1 cellular context compared by ENCODE assay signal in the genomic region with DNA sequence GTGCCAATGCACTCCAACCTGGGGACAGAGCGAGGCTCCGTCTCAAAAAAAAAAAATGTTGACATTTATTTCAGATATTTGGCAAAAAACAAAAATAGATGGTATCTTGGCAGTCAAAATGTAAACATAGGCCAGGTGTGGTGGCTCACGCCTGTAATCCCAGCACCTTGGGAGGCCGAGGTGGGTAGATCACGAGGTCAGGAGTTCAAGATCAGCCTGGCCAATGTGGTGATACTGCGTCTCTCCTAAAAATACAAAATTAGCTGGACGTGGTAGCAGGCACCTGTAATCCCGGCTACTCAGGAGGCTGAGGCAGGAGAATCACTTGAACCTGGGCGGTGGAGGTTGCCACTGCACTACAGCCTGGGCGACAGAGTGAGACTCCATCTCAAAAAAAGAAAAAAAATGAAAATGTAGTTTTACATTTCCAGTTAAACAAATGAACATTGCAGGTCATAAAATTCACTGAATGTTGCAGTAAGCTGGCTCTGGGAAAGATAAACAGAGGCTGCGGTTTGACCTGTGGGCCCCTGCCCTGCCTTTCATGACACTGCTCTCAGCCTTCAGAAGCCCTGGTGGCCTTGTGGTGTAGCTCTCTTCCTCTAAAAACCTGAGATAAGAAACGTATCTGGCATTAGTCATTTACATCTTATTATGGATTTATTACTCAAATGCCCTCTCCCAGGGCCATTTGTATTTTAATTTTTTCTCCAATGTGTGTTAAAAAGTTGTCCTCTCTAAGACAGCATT.
TF ChIP-seq lines count a peak whose summit lies in the region.

No MANE protein-coding gene starts in this region.

TF ChIP-seq in K562, 482 proteins besides CTCF, POLR2A, EP300 and RAD21 (continued from another document):
- TF ChIP-seq, protein P1, sequence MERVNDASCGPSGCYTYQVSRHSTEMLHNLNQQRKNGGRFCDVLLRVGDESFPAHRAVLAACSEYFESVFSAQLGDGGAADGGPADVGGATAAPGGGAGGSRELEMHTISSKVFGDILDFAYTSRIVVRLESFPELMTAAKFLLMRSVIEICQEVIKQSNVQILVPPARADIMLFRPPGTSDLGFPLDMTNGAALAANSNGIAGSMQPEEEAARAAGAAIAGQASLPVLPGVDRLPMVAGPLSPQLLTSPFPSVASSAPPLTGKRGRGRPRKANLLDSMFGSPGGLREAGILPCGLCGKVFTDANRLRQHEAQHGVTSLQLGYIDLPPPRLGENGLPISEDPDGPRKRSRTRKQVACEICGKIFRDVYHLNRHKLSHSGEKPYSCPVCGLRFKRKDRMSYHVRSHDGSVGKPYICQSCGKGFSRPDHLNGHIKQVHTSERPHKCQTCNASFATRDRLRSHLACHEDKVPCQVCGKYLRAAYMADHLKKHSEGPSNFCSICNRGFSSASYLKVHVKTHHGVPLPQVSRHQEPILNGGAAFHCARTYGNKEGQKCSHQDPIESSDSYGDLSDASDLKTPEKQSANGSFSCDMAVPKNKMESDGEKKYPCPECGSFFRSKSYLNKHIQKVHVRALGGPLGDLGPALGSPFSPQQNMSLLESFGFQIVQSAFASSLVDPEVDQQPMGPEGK (CRISPR knock-in tag; IDR thresholded peaks at IDR 0.05; ENCODE audit: borderline replicate concordance) = no peak
- no peak for TF ChIP-seq RBM34 (IDR thresholded peaks at IDR 0.05; ENCODE audit: borderline replicate concordance, insufficient read depth, low read length)
- no peak for TF ChIP-seq ZNF740 (CRISPR knock-in tag; IDR thresholded peaks at IDR 0.05)
- no peak for TF ChIP-seq ZNF740 (tag; IDR thresholded peaks at IDR 0.05)
- TF ChIP-seq, protein P2, sequence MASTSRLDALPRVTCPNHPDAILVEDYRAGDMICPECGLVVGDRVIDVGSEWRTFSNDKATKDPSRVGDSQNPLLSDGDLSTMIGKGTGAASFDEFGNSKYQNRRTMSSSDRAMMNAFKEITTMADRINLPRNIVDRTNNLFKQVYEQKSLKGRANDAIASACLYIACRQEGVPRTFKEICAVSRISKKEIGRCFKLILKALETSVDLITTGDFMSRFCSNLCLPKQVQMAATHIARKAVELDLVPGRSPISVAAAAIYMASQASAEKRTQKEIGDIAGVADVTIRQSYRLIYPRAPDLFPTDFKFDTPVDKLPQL (IDR thresholded peaks at IDR 0.05; ENCODE audit: extremely low read depth, insufficient read length) = no peak
